16 cellular contexts compared by ENCODE assay signal in genomic region chr20:50642288-50642803, GRCh38. TPM values are rescaled to one million over a fixed set of nuclear protein-coding genes. Genes with fewer than 3 reads are reported as not detected.
DNase-seq lines count a peak whose midpoint lies in the region; ATAC-seq, FAIRE-seq and TF ChIP-seq lines count a peak whose summit lies in the region.
"Had no signal": no experiment of that assay in that cellular context is flagged by ENCODE, and none has a peak within 500 bp of the region (broad histone marks: within the 10 kb centered on the region; RNA-seq: fewer than 3 reads in every experiment).

No MANE protein-coding gene starts in this region.

- WGBS in K562 (ENCODE audit: insufficient coverage, low coverage, missing lambda C conversion rate) = 24% methylated on average over 3 of the region's 4 CpGs

- TF ChIP-seq CTCF in D721Med (IDR thresholded peaks at IDR 0.05; ENCODE audit: insufficient read depth, missing control alignments) = no peak
- no peak for TF ChIP-seq CTCF in K562 (IDR thresholded peaks at IDR 0.05 in 2 of 3, conservative IDR thresholded peaks at IDR 0.05 in 1 of 3; ENCODE audit: insufficient read depth in 2 of 3, low read depth in 1 of 3, low read length in 3 of 3)
- no peak for TF ChIP-seq CTCF in nephron (IDR thresholded peaks at IDR 0.05; ENCODE audit: unreplicated experiment in 3 of 3)

- no peaks in the 10 kb centered on the region; the same call in 1 of the 2 replicates for H3K9me3 ChIP-seq in K562 (replicated peaks; ENCODE audit: control insufficient read depth, insufficient read depth, low read depth, low read length)

- H2AFZ ChIP-seq in K562 (ENCODE audit: low read depth, low read length) = no peak overlapping the region

- H3K4me2 ChIP-seq in K562 (ENCODE audit: insufficient read depth, low read length) = no peak overlapping the region

- peak; percentile 11; the same call in 2 of the 3 replicates for ATAC-seq in K562
- ATAC-seq in GM21515 (IDR thresholded peaks at IDR 0.05; ENCODE audit: unreplicated experiment) = no peak
- no peak for ATAC-seq in GM21717 (IDR thresholded peaks at IDR 0.05; ENCODE audit: unreplicated experiment)
- ATAC-seq in GM18498 (IDR thresholded peaks at IDR 0.05; ENCODE audit: unreplicated experiment) = no peak
- ATAC-seq: esophagus mucosa had no signal

- no TSS peak for BruUV-seq in K562 (replicated peaks; lab: Mats Ljungman, UMichigan)

- no peak for FAIRE-seq in D721Med (lab: Jason Lieb, UNC)
- no peak for FAIRE-seq in K562 (lab: Jason Lieb, UNC)

- H3K36me3 Mint-ChIP-seq in nephron (ENCODE audit: low read depth) = no peaks in the 10 kb centered on the region

- TF ChIP-seq RAD21 in K562 (CRISPR knock-in tag; conservative IDR thresholded peaks at IDR 0.05 in 1 of 2, IDR thresholded peaks at IDR 0.05 in 1 of 2) = no peak

- peak; percentile 61 for DNase-seq in D721Med (ENCODE audit: insufficient read length, low spot score)
- DNase-seq in MV-4-11 (lab: John Stamatoyannopoulos, UW) = peak; percentile 46
- peak in 2 of 4 experiments; percentile 31 to 50 for DNase-seq in K562 (ENCODE audit: extremely low read depth in 1 of 4, low spot score in 3 of 4)
- DNase-seq in effector CD4-positive, alpha-beta T cell = no peak
- DNase-seq: NCI-H2081 treated with DMSO at 0.1 percent for 48 hours; stimulated activated CD4-positive, alpha-beta T cell treated with anti-CD3 and anti-CD28 coated beads, Interleukin-4, amount 100 ng/mL, for 4 hours; stimulated activated naive CD4-positive, alpha-beta T cell treated with Interleukin-2 at 50 U/mL for 16 hours; T-helper 2 cell had no signal

- H4K20me1 ChIP-seq in K562 (replicated peaks; ENCODE audit: control insufficient read depth, insufficient read depth, low read length) = peaks cover 3% of the 10 kb centered on the region; the same call in 1 of the 2 replicates

- H3K4me3 Mint-ChIP-seq in nephron = no peak overlapping the region
- H3K4me3 Mint-ChIP-seq: central memory CD8-positive, alpha-beta T cell had no signal

- H3K9me1 ChIP-seq in K562 (ENCODE audit: control insufficient read depth, insufficient read depth, low read length) = peaks cover 3% of the 10 kb centered on the region

- H3K4me3 ChIP-seq in K562 = no peak overlapping the region

- no peak for TF ChIP-seq EP300 in K562 (IDR thresholded peaks at IDR 0.05; ENCODE audit: low read length)

- no peaks in the 10 kb centered on the region for H3K9me3 Mint-ChIP-seq in nephron
- H3K9me3 Mint-ChIP-seq: central memory CD8-positive, alpha-beta T cell had no signal

- H3K4me1 ChIP-seq in K562 (replicated peaks in 1 of 2; ENCODE audit: control insufficient read depth in 2 of 2, insufficient read depth in 2 of 2, low read length in 2 of 2) = peaks cover 16 to 48% of the 10 kb centered on the region in 2 experiments

- no peak overlapping the region for H3K9ac ChIP-seq in K562 (ENCODE audit: insufficient read depth in 1 of 2, low read depth in 2 of 2, low read length in 2 of 2)

- H3K27me3 Mint-ChIP-seq in nephron (ENCODE audit: low read depth) = no peaks in the 10 kb centered on the region

- H3K27ac Mint-ChIP-seq in nephron = peak overlapping the region; percentile 55 to 58 (median 58)

- CTCF ChIA-PET in K562 (lab: Yijun Ruan, JAX; ENCODE audit: low intra/inter-chr PET ratio) = no interaction called here

- POLR2A ChIA-PET in K562 (lab: Yijun Ruan, JAX) = interaction anchor here (0.7 kb wide), 1 partner anchor 9 kb away, joined by 4 read pairs; no protein-coding TSS in a partner anchor

- H3K27me3 ChIP-seq in K562 (ENCODE audit: control insufficient read depth in 2 of 2, insufficient read depth in 2 of 2, low read length in 2 of 2) = no peaks in the 10 kb centered on the region

- peaks cover 29% of the 10 kb centered on the region for H3K4me1 Mint-ChIP-seq in nephron
- H3K4me1 Mint-ChIP-seq: central memory CD8-positive, alpha-beta T cell had no signal

- H3K36me3 ChIP-seq in K562 (ENCODE audit: control insufficient read depth, insufficient read depth, low read length) = peaks cover 6% of the 10 kb centered on the region; the same call in 2 of the 3 replicates

- H3K27ac ChIP-seq in K562 (ENCODE audit: extremely low read depth, low read depth, low read length) = no peak overlapping the region
- H3K27ac ChIP-seq: C4-2B had no signal

- in situ Hi-C loops in K562 (cut with MboI) = no loop called here

- peaks cover 41% of the 10 kb centered on the region for H3K79me2 ChIP-seq in K562 (ENCODE audit: control insufficient read depth, insufficient read depth, low read length)

- TF ChIP-seq POLR2A in K562 (conservative IDR thresholded peaks at IDR 0.05) = no peak

- intact Hi-C loops in K562 (cut with micrococcal nuclease) = no loop called here

TF ChIP-seq in K562, 482 proteins besides CTCF, POLR2A, EP300 and RAD21 (continues in another document):
- TF ChIP-seq TCF7L2 (IDR thresholded peaks at IDR 0.05; ENCODE audit: low read depth, low read length) (no peak), ZKSCAN1 (IDR thresholded peaks at IDR 0.05; ENCODE audit: low read depth, low read length) (no peak), HMBOX1 (IDR thresholded peaks at IDR 0.05) (no peak), PHF8 (IDR thresholded peaks at IDR 0.05; ENCODE audit: borderline replicate concordance, low read length) (no peak), ZNF280B (CRISPR knock-in tag; IDR thresholded peaks at IDR 0.05) (no peak), HDAC1 (IDR thresholded peaks at IDR 0.05) (peak in 1 of 2 experiments; percentile 73; a peak in 1 of 4 replicates), ESRRB (CRISPR knock-in tag; IDR thresholded peaks at IDR 0.05; ENCODE audit: borderline replicate concordance) (no peak), SRF (CRISPR knock-in tag; IDR thresholded peaks at IDR 0.05) (no peak), TEAD4 (IDR thresholded peaks at IDR 0.05; ENCODE audit: low read length) (peak; percentile 24; the same call in 1 of the 2 replicates), TEAD4 (CRISPR knock-in tag; IDR thresholded peaks at IDR 0.05; ENCODE audit: borderline replicate concordance) (no peak), POLR2AphosphoS2 (IDR thresholded peaks at IDR 0.05; ENCODE audit: low read length) (no peak), TGIF2 (CRISPR knock-in tag; IDR thresholded peaks at IDR 0.05) (no peak), KDM1A (IDR thresholded peaks at IDR 0.05) (peak; percentile 92 to 93), CBX1 (IDR thresholded peaks at IDR 0.05; ENCODE audit: low read depth) (no peak), SNIP1 (IDR thresholded peaks at IDR 0.05; ENCODE audit: low read depth) (no peak), MYBL2 (IDR thresholded peaks at IDR 0.05; ENCODE audit: low read depth) (no peak), MYBL2 (CRISPR knock-in tag; IDR thresholded peaks at IDR 0.05; ENCODE audit: borderline replicate concordance) (no peak), HBP1 (CRISPR knock-in tag; IDR thresholded peaks at IDR 0.05) (no peak), E2F3 (CRISPR knock-in tag; IDR thresholded peaks at IDR 0.05) (no peak)

RNA-seq across cellular contexts. Expression of gene RIPOR3, which starts 49.0 kb away (rescaled TPM):
- 220 and 451 TPM in 2 replicates for total RNA-seq in K562 (2011; cell fraction: chromatin; rRNA removed; ENCODE audit: low replicate concordance)
- total RNA-seq in K562 (2011; cell fraction: nucleolus; rRNA removed) = 258 and 278 TPM in 2 replicates
- 187 and 217 TPM in 2 replicates for total RNA-seq in K562 (2011; cell fraction: nucleoplasm; rRNA removed)
- total RNA-seq in K562 (2014; rRNA removed) (22.3 and 28.3 TPM in 2 replicates), K562 (2014; rRNA removed; fragmentation: Illumina TruSeq; extraction: Trizol) (9.2 and 15.5 TPM in 2 replicates), K562 (2015; rRNA removed; fragmentation: Illumina TruSeq; extraction: Trizol) (12.8 and 13.3 TPM in 2 replicates), K562 (2021) (43.3 and 46.1 TPM in 2 replicates)
- polyA plus RNA-seq in K562 (2011; rRNA removed) (48.8 and 65.1 TPM in 2 replicates), K562 (2014; fragmentation: Illumina TruSeq; extraction: Trizol) (21.4 and 23.4 TPM in 2 replicates), K562 (2014; fragmentation: Nextera tagmentation; extraction: Ambion mirVana) (1 to 10 TPM; 3.3 to 3.8 TPM), K562 (2014; rRNA removed) (62.7 and 66.4 TPM in 2 replicates)
- 23.4 and 24.4 TPM in 2 replicates for polyA plus RNA-seq in K562 (2011; cell fraction: cytosol; rRNA removed)
- 468 and 642 TPM in 2 replicates for polyA plus RNA-seq in K562 (2011; cell fraction: nucleus; rRNA removed)
- polyA plus RNA-seq in K562 (2012) = 23.3 and 29.2 TPM in 2 replicates
- polyA minus RNA-seq in K562 (2011; rRNA and poly(A)+ RNA removed) = 12.5 and 15.4 TPM in 2 replicates
- polyA minus RNA-seq in K562 (2011; cell fraction: cytosol; rRNA and poly(A)+ RNA removed) = 15.8 and 20.2 TPM in 2 replicates
- 65.3 and 73.8 TPM in 2 replicates for polyA minus RNA-seq in K562 (2011; cell fraction: nucleus; rRNA and poly(A)+ RNA removed)
- total RNA-seq: LHCN-M2 had no signal
